ENCODE assay signal across 8 cellular contexts in genomic region chr10:62046522-62047239, GRCh38.
DNase-seq lines count a peak whose midpoint lies in the region; ATAC-seq and TF ChIP-seq lines count a peak whose summit lies in the region.

No MANE protein-coding gene starts in this region.

- ATAC-seq in GM18868 (IDR thresholded peaks at IDR 0.05; ENCODE audit: unreplicated experiment) (peak; percentile 58), HG03066 (IDR thresholded peaks at IDR 0.05; ENCODE audit: low read depth, unreplicated experiment) (peak; percentile 39), psoas muscle (peak in 3 of 4 donors; percentile 9 to 33 (median 22))

- intact Hi-C loops in psoas muscle (cut with DNase I), result loop anchor here (5.0 to 10.0 kb wide), 2 partner anchors 36 to 48 kb away; no protein-coding TSS in a partner anchor

- H3K36me3 ChIP-seq in BJ (ENCODE audit: control insufficient read depth, insufficient read depth, low read length) (0 out of 2 replicates have a peak, but pooled peaks cover 2% of the 10 kb centered on the region), SK-N-SH (replicated peaks in 1 of 2; ENCODE audit: control insufficient read depth in 1 of 2, insufficient read depth in 2 of 2, low read length in 1 of 2) (peaks cover 7 to 10% of the 10 kb centered on the region in 2 experiments), psoas muscle (ENCODE audit: insufficient read depth in 1 of 2, low read depth in 1 of 2) (peaks cover 0 to 4% of the 10 kb centered on the region in 2 donors)

- H3K27ac ChIP-seq in SK-N-SH (ENCODE audit: low read depth in 2 of 2, low read length in 1 of 2) (peak overlapping the region; percentile 84 to 97; a peak in 3 of 4 replicates), epithelial cell of prostate (peak overlapping the region; percentile 68), psoas muscle (peak overlapping the region; percentile 98)

- H3K4me1 ChIP-seq in SK-N-SH (ENCODE audit: control insufficient read depth in 1 of 2, insufficient read depth in 2 of 2, low read depth in 1 of 2, low read length in 1 of 2) (peaks cover 35 to 54% of the 10 kb centered on the region in 2 experiments; a peak in 3 of 4 replicates), psoas muscle (peaks cover 31% of the 10 kb centered on the region)

- TF ChIP-seq EP300 in SK-N-SH (IDR thresholded peaks at IDR 0.05; ENCODE audit: borderline replicate concordance in 1 of 2, low read depth in 1 of 2, low read length in 1 of 2), result peak in 1 of 2 experiments; percentile 41; a peak in 1 of 4 replicates

- POLR2A ChIA-PET in BJ (lab: Charles Lee), result interaction anchor here (0.6 kb wide), 1 partner anchor 26 kb away, joined by 5 read pairs; no protein-coding TSS in a partner anchor
- POLR2A ChIA-PET in SK-N-SH (lab: Yijun Ruan, JAX), result interaction anchor here (0.7 kb wide), 1 partner anchor 1086 kb away, joined by 3 read pairs; no protein-coding TSS in a partner anchor

- 34% methylated on average over 4 of the region's 4 CpGs for WGBS in SK-N-SH (ENCODE audit: low lambda C conversion rate)
- WGBS in psoas muscle, 3 donors, result 46 to 51% (median 51%) methylated on average over 4 of the region's 4 CpGs

- CTCF ChIA-PET in BJ (lab: Yijun Ruan, JAX) (no interaction called here), SK-N-SH (lab: Yijun Ruan, JAX) (interaction anchor here (0.6 to 5.9 kb wide), 6 partner anchors 8 to 201 kb away, joined by 3 to 49 read pairs (median 4); no protein-coding TSS in a partner anchor)

- peak overlapping the region; percentile 81 for H3K9ac ChIP-seq in SK-N-SH

- DNase-seq in BJ (ENCODE audit: low read depth) (peak; percentile 41), SK-N-SH (no peak), epithelial cell of prostate (ENCODE audit: low read depth, low spot score) (no peak), psoas muscle (peak in 1 of 2 donors; percentile 38), superior temporal gyrus (ENCODE audit: extremely low spot score) (no peak), hepatic stellate cell (ENCODE audit: low spot score) (no peak)

- H3K27me3 ChIP-seq in BJ (ENCODE audit: control insufficient read depth, insufficient read depth, low read length) (no peaks in the 10 kb centered on the region), SK-N-SH (ENCODE audit: insufficient read depth) (no peaks in the 10 kb centered on the region), psoas muscle (ENCODE audit: insufficient read depth in 3 of 3, low read length in 2 of 3) (no peaks in the 10 kb centered on the region)

- peak overlapping the region; percentile 84 for H3K4me2 ChIP-seq in SK-N-SH

- H3F3A ChIP-seq in SK-N-SH (replicated peaks; ENCODE audit: insufficient read depth), result peaks cover 40% of the 10 kb centered on the region

- no peak overlapping the region for H2AFZ ChIP-seq in SK-N-SH (ENCODE audit: low read depth)

- H3K9me3 ChIP-seq in SK-N-SH, result no peaks in the 10 kb centered on the region
- H3K9me3 ChIP-seq in psoas muscle, result no peaks in the 10 kb centered on the region

- H3K9me2 ChIP-seq in SK-N-SH, result no peaks in the 10 kb centered on the region

- H3K4me3 ChIP-seq in BJ (ENCODE audit: low read depth, low read length), result no peak overlapping the region
- H3K4me3 ChIP-seq in SK-N-SH (ENCODE audit: low read depth in 2 of 2, low read length in 1 of 2), result peak overlapping the region; percentile 12 to 38; a peak in 2 of 4 replicates
- H3K4me3 ChIP-seq in psoas muscle, result peak overlapping the region; percentile 38

- no peaks in the 10 kb centered on the region; the same call in 1 of the 2 replicates for H4K20me1 ChIP-seq in SK-N-SH (ENCODE audit: insufficient read depth)

- TF ChIP-seq RAD21 in SK-N-SH (IDR thresholded peaks at IDR 0.05; ENCODE audit: low read length), result no peak

- peaks cover 73% of the 10 kb centered on the region for H3K79me2 ChIP-seq in SK-N-SH (ENCODE audit: insufficient read depth)

- TF ChIP-seq CTCF in BJ (IDR thresholded peaks at IDR 0.05; ENCODE audit: insufficient read depth, low read depth, low read length) (no peak), SK-N-SH (IDR thresholded peaks at IDR 0.05) (no peak; the same call in 1 of the 2 replicates), psoas muscle (IDR thresholded peaks at IDR 0.05) (no peak)

TF ChIP-seq in SK-N-SH, 30 proteins besides CTCF, POLR2A, EP300 and RAD21:
- no peak for TF ChIP-seq FOXM1 (IDR thresholded peaks at IDR 0.05; ENCODE audit: low read depth)
- TF ChIP-seq USF1 (IDR thresholded peaks at IDR 0.05; ENCODE audit: borderline replicate concordance, low read depth), result no peak
- TF ChIP-seq MXI1 (IDR thresholded peaks at IDR 0.05; ENCODE audit: low read depth, low read length), result no peak
- TF ChIP-seq FOXJ3 (CRISPR knock-in tag; IDR thresholded peaks at IDR 0.05), result no peak
- TF ChIP-seq FOSL2 (IDR thresholded peaks at IDR 0.05; ENCODE audit: borderline replicate concordance, low read depth), result peak; percentile 34; the same call in 1 of the 2 replicates
- TF ChIP-seq MEF2A (IDR thresholded peaks at IDR 0.05; ENCODE audit: borderline replicate concordance, low read depth), result peak; percentile 24; the same call in 1 of the 2 replicates
- peak; percentile 61 for TF ChIP-seq JUND (IDR thresholded peaks at IDR 0.05)
- no peak for TF ChIP-seq IRF3 (IDR thresholded peaks at IDR 0.05; ENCODE audit: low read depth, low read length)
- TF ChIP-seq POLR2AphosphoS5 (IDR thresholded peaks at IDR 0.05; ENCODE audit: low read depth, low read length), result peak; percentile 23; the same call in 1 of the 2 replicates
- TF ChIP-seq TCF12 (IDR thresholded peaks at IDR 0.05), result peak; percentile 76
- TF ChIP-seq GATA2 (CRISPR knock-in tag; IDR thresholded peaks at IDR 0.05), result 0 out of 2 replicates have a peak, but pooled peaks have one; percentile 12
- 0 out of 2 replicates have a peak, but pooled peaks have one; percentile 19 for TF ChIP-seq SIN3A (IDR thresholded peaks at IDR 0.05; ENCODE audit: borderline replicate concordance, low read depth, low read length)
- TF ChIP-seq GABPA (IDR thresholded peaks at IDR 0.05; ENCODE audit: low read depth), result no peak
- no peak for TF ChIP-seq YY1 (IDR thresholded peaks at IDR 0.05; ENCODE audit: low read depth)
- TF ChIP-seq NFIC (IDR thresholded peaks at IDR 0.05; ENCODE audit: borderline replicate concordance), result peak; percentile 79
- TF ChIP-seq RXRA (IDR thresholded peaks at IDR 0.05; ENCODE audit: borderline replicate concordance, low read depth), result peak; percentile 36; the same call in 1 of the 2 replicates
- no peak for TF ChIP-seq NRF1 (IDR thresholded peaks at IDR 0.05; ENCODE audit: low read depth, low read length)
- peak; percentile 51; the same call in 1 of the 2 replicates for TF ChIP-seq PBX3 (IDR thresholded peaks at IDR 0.05)
TF ChIP-seq in SK-N-SH: peak in this region for 10.
